10 cellular contexts compared by ENCODE assay signal in genomic region chr12:110880651-110881050, GRCh38. TPM values are rescaled to one million over a fixed set of nuclear protein-coding genes. Genes with fewer than 3 reads are reported as not detected.
"Had no signal": no experiment of that assay in that cellular context is flagged by ENCODE, and none has a peak within 500 bp of the region (broad histone marks: within the 10 kb centered on the region; RNA-seq: fewer than 3 reads in every experiment).

No MANE protein-coding gene starts in this region.

- H3K4me1 Mint-ChIP-seq: IgD-negative memory B cell had no signal

- FAIRE-seq: H54 had no signal

- H3K4me3 Mint-ChIP-seq: H9, HFFc6, IgD-negative memory B cell had no signal

- H3K36me3 Mint-ChIP-seq: IgD-negative memory B cell had no signal

- H3K27ac ChIP-seq: GM23248, HL-60 had no signal

- H3K9ac ChIP-seq: GM23248 had no signal

- H3K9me3 Mint-ChIP-seq: HFFc6 had no signal

- DNase-seq: GM23248, GOT3, H9, HCEC 1CT, HFFc6, KG1 had no signal

- H3K27ac Mint-ChIP-seq: H9, HFFc6 had no signal

- H2AFZ ChIP-seq: GM23248 had no signal

- H3K4me3 ChIP-seq: GM23248 had no signal

RNA-seq across cellular contexts. Expression of gene CCDC63, which starts 33.9 kb away (rescaled TPM):
- total RNA-seq: GM23248, HFFc6, HT1080 had no signal
- polyA plus RNA-seq: GM23248, IgD-negative memory B cell had no signal

RNA-seq across cellular contexts. Expression of gene MYL2, which starts 39.7 kb away (rescaled TPM):
- total RNA-seq: GM23248, H9, HFFc6, HT1080 had no signal
- polyA plus RNA-seq: GM23248 had no signal
